Comparison of ENCODE assay signal across 15 cellular contexts in genomic region chr4:52873861-52874343, GRCh38. TPM values are rescaled to one million over a fixed set of nuclear protein-coding genes. Genes with fewer than 3 reads are reported as not detected.
A peak's percentile ranks its signal among the peaks of the same experiment; 100 is the strongest.
DNase-seq lines count a peak whose midpoint lies in the region; ATAC-seq and TF ChIP-seq lines count a peak whose summit lies in the region.
"Had no signal": no experiment of that assay in that cellular context is flagged by ENCODE, and none has a peak within 500 bp of the region (broad histone marks: within the 10 kb centered on the region; RNA-seq: fewer than 3 reads in every experiment).

No MANE protein-coding gene starts in this region.

- no peak overlapping the region for H3K27ac ChIP-seq in coronary artery
- H3K27ac ChIP-seq: KMS-11 had no signal

- H3K9me3 ChIP-seq in T-helper 17 cell (ENCODE audit: control insufficient read depth, low read length, poor library complexity, severe bottlenecking), result no peaks in the 10 kb centered on the region

- H3K4me1 Mint-ChIP-seq in T-helper 17 cell, result peaks cover 6% of the 10 kb centered on the region

- H3K4me3 ChIP-seq in coronary artery, result no peak overlapping the region

- peaks cover 2% of the 10 kb centered on the region for H3K36me3 Mint-ChIP-seq in T-helper 17 cell (ENCODE audit: low read depth)

- H3K27ac Mint-ChIP-seq in T-helper 17 cell, result peak overlapping the region; percentile 24
- H3K27ac Mint-ChIP-seq: activated T-cell treated with anti-CD3 and anti-CD28 coated beads, Interleukin-2, amount 50 U/mL, for 24 hours; T-helper 1 cell treated with Interleukin-12 subunit alpha and Interleukin-12 subunit beta and Interleukin-4 antibody, amounts not matched to agents 30 μg/mL and 1 μg/mL, for 36 hours had no signal

- TF ChIP-seq CTCF in coronary artery (IDR thresholded peaks at IDR 0.05), result no peak

- H3K27me3 Mint-ChIP-seq in T-helper 17 cell, result no peaks in the 10 kb centered on the region
- H3K27me3 Mint-ChIP-seq: activated T-cell treated with anti-CD3 and anti-CD28 coated beads, Interleukin-2, amount 50 U/mL, for 24 hours had no signal

- ATAC-seq in T-helper 17 cell (no peak), left ventricle myocardium superior (peak; percentile 71)
- ATAC-seq in stimulated activated naive CD8-positive, alpha-beta T cell treated with anti-CD3 and anti-CD28 coated beads, Interleukin-15, Interleukin-2, amounts not matched to agents 100 U/mL and 50 U/mL, for 24 hours, result no peak
- ATAC-seq: left lobe of liver had no signal

- peak; percentile 86 for DNase-seq in ELF-1 (ENCODE audit: low read depth, low spot score)
- no peak for DNase-seq in T-helper 17 cell
- DNase-seq in left ventricle myocardium superior, result peak; percentile 45
- peak; percentile 51 for DNase-seq in myocyte (ENCODE audit: low read depth)
- no peak for DNase-seq in coronary artery (ENCODE audit: low spot score)
- DNase-seq in dedifferentiated amniotic fluid mesenchymal stem cell (ENCODE audit: extremely low spot score), result no peak
- no peak for DNase-seq in stimulated activated naive CD8-positive, alpha-beta T cell treated with anti-CD3 and anti-CD28 coated beads, Interleukin-15, Interleukin-2, amounts not matched to agents 100 U/mL and 50 U/mL, for 24 hours
- no peak for DNase-seq in SKM-1 treated with dmso at 0.1 percent for 144 hours (lab: John Stamatoyannopoulos, UW; ENCODE audit: unreplicated experiment)
- DNase-seq: activated T-cell treated with anti-CD3 and anti-CD28 coated beads, Interleukin-2, amount 50 U/mL, for 24 hours; NCI-H1436 treated with DMSO at 0.1 percent for 48 hours; NCI-H510A had no signal

- H3K4me3 Mint-ChIP-seq in T-helper 17 cell, result no peak overlapping the region
- H3K4me3 Mint-ChIP-seq: activated T-cell treated with anti-CD3 and anti-CD28 coated beads, Interleukin-2, amount 50 U/mL, for 24 hours; T-helper 1 cell treated with Interleukin-12 subunit alpha and Interleukin-12 subunit beta and Interleukin-4 antibody, amounts not matched to agents 30 μg/mL and 1 μg/mL, for 36 hours had no signal

- intact Hi-C loops in left ventricle myocardium superior (cut with micrococcal nuclease), result no loop called here

RNA-seq across cellular contexts. Expression of gene RASL11B, which starts 11.8 kb away (rescaled TPM):
- total RNA-seq in T-helper 17 cell, result not detected
- total RNA-seq in left ventricle myocardium superior, result 4.1 TPM
- total RNA-seq in myocyte, result 0.08 and 0.57 TPM in 2 replicates
- polyA plus RNA-seq in myocyte (2012), result 0.18 TPM
- total RNA-seq: dermis microvascular lymphatic vessel endothelial cell had no signal

Comparison
In these comparisons a context has a peak if more than half of its experiments do, and no peak if none do; other contexts are left out.
1. DNase-seq: peak in ELF-1 (single experiment), left ventricle myocardium superior (single experiment) and myocyte (single experiment); none in T-helper 17 cell (0 of 3), coronary artery (single experiment), dedifferentiated amniotic fluid mesenchymal stem cell (single experiment), stimulated activated naive CD8-positive, alpha-beta T cell treated with anti-CD3 and anti-CD28 coated beads, Interleukin-15, Interleukin-2, amounts not matched to agents 100 U/mL and 50 U/mL, for 24 hours (single experiment) and SKM-1 treated with dmso at 0.1 percent for 144 hours (single experiment).